12 cellular contexts compared by ENCODE assay signal in genomic region chr19:340620-341385, GRCh38. TPM values are rescaled to one million over a fixed set of nuclear protein-coding genes. Genes with fewer than 3 reads are reported as not detected.
DNase-seq lines count a peak whose midpoint lies in the region; ATAC-seq and TF ChIP-seq lines count a peak whose summit lies in the region.
"Had no signal": no experiment of that assay in that cellular context is flagged by ENCODE, and none has a peak within 500 bp of the region (broad histone marks: within the 10 kb centered on the region; RNA-seq: fewer than 3 reads in every experiment).

No MANE protein-coding gene starts in this region.

- no peak for DNase-seq in activated CD4-positive, alpha-beta T cell treated with anti-CD3 and anti-CD28 coated beads, Interleukin-2, amount 10 ng/mL, durations not matched to agents 24 days and 14 days
- no peak for DNase-seq in activated CD4-positive, alpha-beta T cell treated with anti-CD3 and anti-CD28 coated beads, Interleukin-2, amount 50 U/mL, for 4 hours
- DNase-seq in WTC11 (ENCODE audit: low spot score) (no peak), mesenteric fat pad (ENCODE audit: low spot score) (peak; percentile 80), skeletal muscle cell (ENCODE audit: low read depth) (no peak), NCI-H82 (lab: John Stamatoyannopoulos, UW) (no peak)
- no peak for DNase-seq in stimulated activated CD4-positive, alpha-beta T cell treated with anti-CD3 and anti-CD28 coated beads, Interleukin-4, amount 100 ng/mL, for 4 hours
- no peak for DNase-seq in activated CD4-positive, CD25-positive, alpha-beta regulatory T cell treated with anti-CD3 and anti-CD28 coated beads, Interleukin-2, amount 50 U/mL, for 72 hours
- DNase-seq: activated CD4-positive, alpha-beta memory T cell treated with anti-CD3 and anti-CD28 coated beads for 36 hours; NCI-H1417; NCI-H446 treated with DMSO at 0.1 percent for 48 hours had no signal

- H3K27ac Mint-ChIP-seq in activated CD4-positive, alpha-beta T cell treated with anti-CD3 and anti-CD28 coated beads, Interleukin-2, amount 10 ng/mL, durations not matched to agents 24 days and 14 days, result no peak overlapping the region
- H3K27ac Mint-ChIP-seq in WTC11, result peak overlapping the region; percentile 74
- H3K27ac Mint-ChIP-seq: activated CD4-positive, alpha-beta memory T cell treated with anti-CD3 and anti-CD28 coated beads for 36 hours had no signal

- intact Hi-C loops in activated CD4-positive, alpha-beta T cell treated with anti-CD3 and anti-CD28 coated beads, Interleukin-2, amount 10 ng/mL, durations not matched to agents 24 days and 14 days (cut with micrococcal nuclease), result loop anchor here (5.0 kb wide), 1 partner anchor 146 kb away; no protein-coding TSS in a partner anchor

- peak overlapping the region; percentile 10 for H3K4me3 Mint-ChIP-seq in activated CD4-positive, alpha-beta T cell treated with anti-CD3 and anti-CD28 coated beads, Interleukin-2, amount 10 ng/mL, durations not matched to agents 24 days and 14 days
- H3K4me3 Mint-ChIP-seq in WTC11, result no peak overlapping the region
- H3K4me3 Mint-ChIP-seq: activated CD4-positive, alpha-beta memory T cell treated with anti-CD3 and anti-CD28 coated beads for 36 hours had no signal

- no peak for TF ChIP-seq CTCF in WTC11 (IDR thresholded peaks at IDR 0.05)

- H3K9me3 Mint-ChIP-seq in activated CD4-positive, alpha-beta T cell treated with anti-CD3 and anti-CD28 coated beads, Interleukin-2, amount 10 ng/mL, durations not matched to agents 24 days and 14 days, result peaks cover 8% of the 10 kb centered on the region
- no peaks in the 10 kb centered on the region for H3K9me3 Mint-ChIP-seq in WTC11
- H3K9me3 Mint-ChIP-seq: activated CD4-positive, alpha-beta memory T cell treated with anti-CD3 and anti-CD28 coated beads for 36 hours had no signal

- H3K4me3 ChIP-seq in skeletal muscle cell (ENCODE audit: low read depth, low read length), result peak overlapping the region; percentile 7
- H3K4me3 ChIP-seq: SJSA1 had no signal

- H3K36me3 Mint-ChIP-seq in activated CD4-positive, alpha-beta T cell treated with anti-CD3 and anti-CD28 coated beads, Interleukin-2, amount 10 ng/mL, durations not matched to agents 24 days and 14 days (ENCODE audit: low read depth), result peaks cover 46% of the 10 kb centered on the region
- H3K36me3 Mint-ChIP-seq in WTC11, result peaks cover 26% of the 10 kb centered on the region

- POLR2A ChIA-PET in WTC11 (lab: Charles Lee), result no interaction called here

- CTCF ChIA-PET in WTC11 (lab: Charles Lee), result interaction anchor here (0.6 to 1.2 kb wide), 2 partner anchors 43 to 170 kb away, joined by 3 to 4 read pairs; no protein-coding TSS in a partner anchor

- H3K27me3 Mint-ChIP-seq in activated CD4-positive, alpha-beta T cell treated with anti-CD3 and anti-CD28 coated beads, Interleukin-2, amount 10 ng/mL, durations not matched to agents 24 days and 14 days, result peaks cover 4% of the 10 kb centered on the region
- H3K27me3 Mint-ChIP-seq in WTC11 (ENCODE audit: low read depth), result peaks cover 10% of the 10 kb centered on the region

- no peak for ATAC-seq in WTC11

- peaks cover 50% of the 10 kb centered on the region for H3K4me1 Mint-ChIP-seq in activated CD4-positive, alpha-beta T cell treated with anti-CD3 and anti-CD28 coated beads, Interleukin-2, amount 10 ng/mL, durations not matched to agents 24 days and 14 days
- H3K4me1 Mint-ChIP-seq in WTC11, result peaks cover 38% of the 10 kb centered on the region

TF ChIP-seq in WTC11, 78 proteins besides CTCF, POLR2A, EP300 and RAD21:
- no peak for TF ChIP-seq FOXP4 (CRISPR knock-in tag; IDR thresholded peaks at IDR 0.05)
- TF ChIP-seq ZSCAN18 (CRISPR knock-in tag; IDR thresholded peaks at IDR 0.05), result no peak
- TF ChIP-seq FOXK1 (CRISPR knock-in tag; IDR thresholded peaks at IDR 0.05), result no peak
- no peak for TF ChIP-seq GABPB1 (CRISPR knock-in tag; IDR thresholded peaks at IDR 0.05)
- no peak for TF ChIP-seq IRF1 (CRISPR knock-in tag; IDR thresholded peaks at IDR 0.05)
- TF ChIP-seq SMAD3 (CRISPR knock-in tag; IDR thresholded peaks at IDR 0.05; ENCODE audit: borderline replicate concordance), result no peak
- no peak for TF ChIP-seq KAT7 (CRISPR knock-in tag; IDR thresholded peaks at IDR 0.05; ENCODE audit: borderline replicate concordance)
- no peak for TF ChIP-seq ZBTB21 (CRISPR knock-in tag; IDR thresholded peaks at IDR 0.05; ENCODE audit: borderline replicate concordance)
- no peak for TF ChIP-seq IRF2 (CRISPR knock-in tag; IDR thresholded peaks at IDR 0.05; ENCODE audit: borderline replicate concordance, low read depth)
- no peak for TF ChIP-seq ARID4B (CRISPR knock-in tag; IDR thresholded peaks at IDR 0.05; ENCODE audit: borderline replicate concordance)
- no peak for TF ChIP-seq SOX15 (CRISPR knock-in tag; IDR thresholded peaks at IDR 0.05)
- no peak for TF ChIP-seq ZNF317 (CRISPR knock-in tag; IDR thresholded peaks at IDR 0.05; ENCODE audit: borderline replicate concordance, low read depth)
- TF ChIP-seq NR2C2 (CRISPR knock-in tag; IDR thresholded peaks at IDR 0.05), result no peak
- no peak for TF ChIP-seq RELA (CRISPR knock-in tag; IDR thresholded peaks at IDR 0.05; ENCODE audit: borderline replicate concordance)

RNA-seq across cellular contexts. Expression of gene MIER2, which starts 3.8 kb away (rescaled TPM):
- 27.6 and 32.0 TPM in 2 replicates for total RNA-seq in activated CD4-positive, alpha-beta T cell treated with anti-CD3 and anti-CD28 coated beads, Interleukin-2, amount 10 ng/mL, durations not matched to agents 24 days and 14 days
- total RNA-seq in WTC11 (2021) (56.3 to 63.6 TPM (median 60.9 TPM) in 3 replicates), mesenteric fat pad (53.5 TPM)

RNA-seq across cellular contexts. Expression of gene PLPP2, which starts 49.6 kb away (rescaled TPM):
- 0.07 and 0.24 TPM in 2 replicates for total RNA-seq in activated CD4-positive, alpha-beta T cell treated with anti-CD3 and anti-CD28 coated beads, Interleukin-2, amount 10 ng/mL, durations not matched to agents 24 days and 14 days
- total RNA-seq in WTC11 (2021) (78.7 to 102 TPM (median 99.6 TPM) in 3 replicates), mesenteric fat pad (7.9 TPM)
